ENCODE assay signal across 8 cellular contexts in the genomic region with DNA sequence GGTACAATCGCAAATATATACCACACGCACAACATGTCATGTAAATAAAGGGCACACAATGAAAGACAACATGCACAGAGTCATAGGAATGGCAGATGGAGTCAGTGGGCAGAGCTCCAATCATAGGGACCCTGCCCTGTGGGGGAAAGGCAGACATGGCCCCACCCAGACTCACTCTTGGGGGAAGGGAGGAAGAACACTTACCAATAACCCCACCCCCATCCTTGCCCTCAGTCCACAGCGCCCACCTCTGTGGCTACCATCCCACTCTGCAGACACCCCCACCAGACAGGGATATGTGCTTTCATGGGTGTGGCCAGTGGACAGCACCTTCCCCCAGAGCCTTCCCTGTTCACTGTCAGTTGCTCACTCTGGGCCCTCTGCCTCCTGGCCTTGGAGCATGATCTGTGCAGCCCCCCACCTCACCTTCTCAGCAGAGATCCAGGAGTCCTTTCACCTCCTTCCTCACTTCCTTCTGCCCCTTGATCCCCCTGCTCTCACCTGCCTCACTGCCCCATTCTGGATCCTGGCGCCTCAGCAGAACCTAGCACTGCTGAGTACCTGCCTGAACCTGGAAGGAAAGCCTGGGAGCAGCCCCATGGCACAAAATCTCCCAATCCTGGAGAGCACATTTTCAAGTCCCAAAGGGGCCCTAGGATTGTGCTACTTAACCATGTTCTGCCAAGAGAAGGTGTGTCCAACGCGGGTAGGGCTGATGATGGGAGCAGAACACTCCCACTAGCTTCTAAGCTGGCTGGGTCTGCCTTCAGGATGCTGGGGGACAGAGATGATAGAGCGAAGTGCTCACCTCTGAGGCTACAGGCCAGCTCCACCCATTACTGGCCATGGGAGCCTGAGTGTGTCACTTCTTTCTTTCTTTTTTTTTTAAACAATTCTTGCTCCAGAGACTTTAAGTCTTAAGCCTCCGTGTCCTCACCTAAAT. TPM values are rescaled to one million over a fixed set of nuclear protein-coding genes. Genes with fewer than 3 reads are reported as not detected.
A peak's percentile ranks its signal among the peaks of the same experiment; 100 is the strongest.
DNase-seq lines count a peak whose midpoint lies in the region; ATAC-seq and TF ChIP-seq lines count a peak whose summit lies in the region.

No MANE protein-coding gene starts in this region.

- H3K27me3 ChIP-seq in muscle layer of duodenum (ENCODE audit: low read depth, low read length): no peaks in the 10 kb centered on the region

- POLR2A ChIA-PET in activated CD8-positive, alpha-beta T cell treated with anti-CD3 and anti-CD28 coated beads for 36 hours (lab: Charles Lee): interaction anchor here (0.6 to 67.1 kb wide), 5 partner anchors 10 to 85 kb away, joined by 3 to 2439 read pairs (median 3); a partner anchor contains a TSS

- H3K27ac Mint-ChIP-seq in Calu3 (ENCODE audit: unreplicated experiment) (peak overlapping the region; percentile 10), IgD-negative memory B cell (peak overlapping the region in 2 of 3 donors; percentile 10 to 95)
- H3K27ac Mint-ChIP-seq in activated CD8-positive, alpha-beta T cell treated with anti-CD3 and anti-CD28 coated beads for 36 hours: peak overlapping the region; percentile 94

- H3K4me3 Mint-ChIP-seq in Calu3 (ENCODE audit: low read depth, unreplicated experiment) (peak overlapping the region; percentile 76), IgD-negative memory B cell (peak overlapping the region; percentile 85 to 98 (median 93))
- peak overlapping the region; percentile 83 for H3K4me3 Mint-ChIP-seq in activated CD8-positive, alpha-beta T cell treated with anti-CD3 and anti-CD28 coated beads for 36 hours

- H3K4me1 Mint-ChIP-seq in Calu3 (ENCODE audit: low read depth, unreplicated experiment) (peaks cover 55% of the 10 kb centered on the region), IgD-negative memory B cell (peaks cover 22 to 36% (median 31%) of the 10 kb centered on the region in 3 donors)
- peaks cover 76% of the 10 kb centered on the region for H3K4me1 Mint-ChIP-seq in activated CD8-positive, alpha-beta T cell treated with anti-CD3 and anti-CD28 coated beads for 36 hours (ENCODE audit: low read depth)

- peaks cover 24% of the 10 kb centered on the region for H3K36me3 Mint-ChIP-seq in Calu3 (ENCODE audit: insufficient read depth, unreplicated experiment)
- H3K36me3 Mint-ChIP-seq in IgD-negative memory B cell: no peaks in the 10 kb centered on the region
- peaks cover 44% of the 10 kb centered on the region for H3K36me3 Mint-ChIP-seq in activated CD8-positive, alpha-beta T cell treated with anti-CD3 and anti-CD28 coated beads for 36 hours (ENCODE audit: low read depth)

- H3K9me3 ChIP-seq in muscle layer of duodenum (ENCODE audit: control insufficient read depth in 1 of 2, low read length in 2 of 2): no peaks in the 10 kb centered on the region

- intact Hi-C loops in Calu3 (cut with micrococcal nuclease; ENCODE audit: unreplicated experiment): loop anchor here (5.0 kb wide), 1 partner anchor 59 kb away; no protein-coding TSS in a partner anchor
- intact Hi-C loops in activated CD8-positive, alpha-beta T cell treated with anti-CD3 and anti-CD28 coated beads for 36 hours (cut with micrococcal nuclease): loop anchor here (5.0 kb wide), 2 partner anchors 49 to 121 kb away; a partner anchor contains a TSS

- no peak for TF ChIP-seq CTCF in Calu3 (IDR thresholded peaks at IDR 0.05; ENCODE audit: unreplicated experiment)
- TF ChIP-seq CTCF in activated CD8-positive, alpha-beta T cell treated with anti-CD3 and anti-CD28 coated beads for 36 hours (IDR thresholded peaks at IDR 0.05): no peak

- CTCF ChIA-PET in Calu3 (lab: Charles Lee): no interaction called here
- CTCF ChIA-PET in activated CD8-positive, alpha-beta T cell treated with anti-CD3 and anti-CD28 coated beads for 36 hours (lab: Charles Lee): interaction anchor here (1.0 to 4.4 kb wide), 2 partner anchors 9 to 11 kb away, joined by 3 to 30 read pairs; no protein-coding TSS in a partner anchor

- peaks cover 2 to 7% of the 10 kb centered on the region in 2 donors for H3K36me3 ChIP-seq in muscle layer of duodenum (ENCODE audit: control insufficient read depth in 1 of 2, insufficient read depth in 2 of 2, low read length in 2 of 2)

- H3K9me3 Mint-ChIP-seq in Calu3 (ENCODE audit: low read depth, unreplicated experiment) (no peaks in the 10 kb centered on the region), IgD-negative memory B cell (no peaks in the 10 kb centered on the region)
- no peaks in the 10 kb centered on the region for H3K9me3 Mint-ChIP-seq in activated CD8-positive, alpha-beta T cell treated with anti-CD3 and anti-CD28 coated beads for 36 hours

- BruUV-seq in Calu3 (replicated peaks; lab: Mats Ljungman, UMichigan): no TSS peak

- H3K27ac ChIP-seq in muscle layer of duodenum (ENCODE audit: low read length): no peak overlapping the region

- H3K4me1 ChIP-seq in muscle layer of duodenum (ENCODE audit: control insufficient read depth in 1 of 2, insufficient read depth in 2 of 2, low read length in 2 of 2): peaks cover 5 to 11% of the 10 kb centered on the region in 2 donors

- ATAC-seq in activated CD8-positive, alpha-beta T cell treated with anti-CD3 and anti-CD28 coated beads for 36 hours: peak; percentile 35
- ATAC-seq in GM21576 (IDR thresholded peaks at IDR 0.05; ENCODE audit: unreplicated experiment): no peak

- H3K27me3 Mint-ChIP-seq in Calu3 (ENCODE audit: unreplicated experiment) (peaks cover 13% of the 10 kb centered on the region), IgD-negative memory B cell (peaks cover 4% of the 10 kb centered on the region)
- H3K27me3 Mint-ChIP-seq in activated CD8-positive, alpha-beta T cell treated with anti-CD3 and anti-CD28 coated beads for 36 hours: no peaks in the 10 kb centered on the region

- peak overlapping the region; percentile 67 to 79 for H3K4me3 ChIP-seq in muscle layer of duodenum (ENCODE audit: low read depth in 1 of 2, low read length in 2 of 2)

- DNase-seq in Calu3 (no peak), GM19238 (ENCODE audit: insufficient read length, low spot score) (no peak), mucosa of gallbladder (ENCODE audit: low spot score) (no peak)
- peak; percentile 72 for DNase-seq in activated CD8-positive, alpha-beta T cell treated with anti-CD3 and anti-CD28 coated beads for 36 hours
- no peak for DNase-seq in effector CD4-positive, alpha-beta T cell

RNA-seq across cellular contexts. Expression of a gene that starts 1.5 kb away (rescaled TPM):
- 37.2 and 44.5 TPM in 2 replicates for total RNA-seq in Calu3 (2022)
- 3.9 TPM for polyA plus RNA-seq in IgD-negative memory B cell
- 100 to 1,000 TPM; 210 to 216 TPM for total RNA-seq in activated CD8-positive, alpha-beta T cell treated with anti-CD3 and anti-CD28 coated beads for 36 hours
- 25.9 TPM for total RNA-seq in mucosa of gallbladder

RNA-seq across cellular contexts. Expression of a gene that starts 35.7 kb away (rescaled TPM):
- total RNA-seq in Calu3 (2022) (34.0 and 34.2 TPM in 2 replicates), mucosa of gallbladder (65.1 TPM)
- 16.8 TPM for polyA plus RNA-seq in IgD-negative memory B cell
- total RNA-seq in activated CD8-positive, alpha-beta T cell treated with anti-CD3 and anti-CD28 coated beads for 36 hours: 10 to 100 TPM; 52.3 to 55.3 TPM

RNA-seq across cellular contexts. Expression of a gene that starts 48.1 kb away (rescaled TPM):
- 1.5 and 1.6 TPM in 2 replicates for total RNA-seq in Calu3 (2022)
- polyA plus RNA-seq in IgD-negative memory B cell: 1.3 TPM
- total RNA-seq in activated CD8-positive, alpha-beta T cell treated with anti-CD3 and anti-CD28 coated beads for 36 hours: 100 to 1,000 TPM; 147 to 150 TPM
- total RNA-seq in mucosa of gallbladder: 7.9 TPM

Comparison
In these comparisons a context has a peak if more than half of its experiments do, and no peak if none do; other contexts are left out.
1. H3K27ac Mint-ChIP-seq: peak in every context shown above with its lines; median percentile 94 in activated CD8-positive, alpha-beta T cell treated with anti-CD3 and anti-CD28 coated beads for 36 hours; 52 in IgD-negative memory B cell; 10 in Calu3.
2. RNA of a gene that starts 48.1 kb away (total RNA-seq): 147 to 150 TPM in activated CD8-positive, alpha-beta T cell treated with anti-CD3 and anti-CD28 coated beads for 36 hours; 7.9 TPM in mucosa of gallbladder (single experiment) and 1.5 to 1.6 TPM in Calu3; every median in the first group is over 10 times any median in the second.
3. Peak in every context shown above with its lines, with median percentiles within 50 percentile points of each other: H3K4me3 Mint-ChIP-seq.